Comparison of ENCODE assay signal across 8 cellular contexts in genomic region chr1:7192453-7192852, GRCh38.
"Had no signal": no experiment of that assay in that cellular context is flagged by ENCODE, and none has a peak within 500 bp of the region (broad histone marks: within the 10 kb centered on the region; RNA-seq: fewer than 3 reads in every experiment).

No MANE protein-coding gene starts in this region.

- H2AFZ ChIP-seq: GM23338 had no signal

- DNase-seq: GOT3, H7, H9, HCEC 1CT, HFFc6 had no signal

- H3K4me3 Mint-ChIP-seq: GM23338, H9, HFFc6 had no signal

- H3K9me3 Mint-ChIP-seq: GM23338, H9, HFFc6 had no signal

- H3K9me3 ChIP-seq: HAP-1 had no signal

- H3K4me2 ChIP-seq: GM23338 had no signal

- H3K27ac Mint-ChIP-seq: GM23338, H9, HFFc6 had no signal

- H3K36me3 ChIP-seq: HAP-1 had no signal

- H3K4me3 ChIP-seq: GM23338, HAP-1 had no signal

- ATAC-seq: GM23338, HCT116 had no signal

- H3K4me1 ChIP-seq: HAP-1 had no signal

- H3K4me1 Mint-ChIP-seq: GM23338, H9 had no signal
